ENCODE assay signal across 1 cellular context in genomic region chr5:43120720-43121564, GRCh38.
TF ChIP-seq lines count a peak whose summit lies in the region.

TSS of gene ZNF131 (plus strand) at chr5:43120914. CDS start at chr5:43122054, 1,140 bp downstream.

TF ChIP-seq in K562, 482 proteins besides CTCF, POLR2A, EP300 and RAD21 (continued from another document and continues in another):
- TF ChIP-seq NFIX (CRISPR knock-in tag; IDR thresholded peaks at IDR 0.05; ENCODE audit: low read depth) (no peak), PRDM10 (IDR thresholded peaks at IDR 0.05; ENCODE audit: partially characterized antibody) (peak; percentile 82), ZNF263 (CRISPR knock-in tag; IDR thresholded peaks at IDR 0.05; ENCODE audit: borderline replicate concordance) (no peak; the same call in 1 of the 2 replicates), MBD2 (IDR thresholded peaks at IDR 0.05; ENCODE audit: borderline replicate concordance, low read depth) (no peak; the same call in 1 of the 2 replicates), FOXP1 (CRISPR knock-in tag; IDR thresholded peaks at IDR 0.05) (peak; percentile 99), ZFX (CRISPR knock-in tag; IDR thresholded peaks at IDR 0.05) (peak; percentile 95), NFXL1 (CRISPR knock-in tag; IDR thresholded peaks at IDR 0.05) (no peak), ZNF384 (IDR thresholded peaks at IDR 0.05; ENCODE audit: low read depth, low read length) (no peak), ZC3H4 (CRISPR knock-in tag; IDR thresholded peaks at IDR 0.05; ENCODE audit: borderline replicate concordance) (peak; percentile 82), CTCFL (IDR thresholded peaks at IDR 0.05; ENCODE audit: borderline replicate concordance, insufficient read depth, low read depth, low read length, poor library complexity, severe bottlenecking) (no peak), ADNP (tag; IDR thresholded peaks at IDR 0.05) (no peak; the same call in 1 of the 2 replicates), ATF6 (CRISPR knock-in tag; IDR thresholded peaks at IDR 0.05) (peak; percentile 93; the same call in 1 of the 2 replicates), MEF2D (tag; conservative IDR thresholded peaks at IDR 0.05; ENCODE audit: low read depth) (no peak), ZNF583 (CRISPR knock-in tag; IDR thresholded peaks at IDR 0.05) (peak; percentile 83; the same call in 1 of the 2 replicates), YY1 (IDR thresholded peaks at IDR 0.05; ENCODE audit: borderline replicate concordance in 1 of 3, control insufficient read depth in 1 of 3, extremely low read depth in 1 of 3, insufficient read depth in 3 of 3, insufficient read length in 1 of 3, insufficient replicate concordance in 2 of 3, low read depth in 1 of 3, low read length in 2 of 3) (peak in 2 of 3 experiments; percentile 53 to 58), HES1 (IDR thresholded peaks at IDR 0.05; ENCODE audit: low read depth) (no peak), NR0B1 (IDR thresholded peaks at IDR 0.05; ENCODE audit: partially characterized antibody) (no peak), EHMT2 (IDR thresholded peaks at IDR 0.05) (no peak), E2F5 (CRISPR knock-in tag; IDR thresholded peaks at IDR 0.05) (peak; percentile 90; the same call in 1 of the 2 replicates), MYC (IDR thresholded peaks at IDR 0.05; ENCODE audit: low read depth, low read length) (peak; percentile 99), MYC (CRISPR knock-in tag; IDR thresholded peaks at IDR 0.05; ENCODE audit: borderline replicate concordance, low read depth) (no peak), ZNF217 (CRISPR knock-in tag; IDR thresholded peaks at IDR 0.05) (no peak), CBX2 (IDR thresholded peaks at IDR 0.05; ENCODE audit: insufficient read depth, low read length, poor library complexity, severe bottlenecking) (no peak), MLLT1 (IDR thresholded peaks at IDR 0.05) (0 out of 4 replicates have a peak, but pooled peaks of 1 of the 2 experiments have one; percentile 20), ZNF407 (IDR thresholded peaks at IDR 0.05; ENCODE audit: low read depth) (no peak), ZNF175 (CRISPR knock-in tag; IDR thresholded peaks at IDR 0.05; ENCODE audit: low read depth) (peak; percentile 77; the same call in 1 of the 2 replicates), BCL6 (CRISPR knock-in tag; IDR thresholded peaks at IDR 0.05) (peak; percentile 23; the same call in 1 of the 2 replicates), MAFK (IDR thresholded peaks at IDR 0.05; ENCODE audit: low read length) (no peak), ZNF134 (CRISPR knock-in tag; conservative IDR thresholded peaks at IDR 0.05) (no peak; the same call in 1 of the 2 replicates), NFATC3 (IDR thresholded peaks at IDR 0.05) (no peak), ZNF696 (CRISPR knock-in tag; conservative IDR thresholded peaks at IDR 0.05) (no peak), CREB3 (tag; conservative IDR thresholded peaks at IDR 0.05; ENCODE audit: low read depth) (peak; percentile 97), CHD2 (IDR thresholded peaks at IDR 0.05; ENCODE audit: low read depth, low read length) (no peak), SREBF1 (IDR thresholded peaks at IDR 0.05; ENCODE audit: borderline replicate concordance, low read depth, low read length) (no peak), E2F3 (CRISPR knock-in tag; IDR thresholded peaks at IDR 0.05) (peak; percentile 75), HNRNPL (IDR thresholded peaks at IDR 0.05; ENCODE audit: low read depth, low read length) (peak; percentile 93), PCBP2 (IDR thresholded peaks at IDR 0.05; ENCODE audit: low read depth, low read length, poor library complexity, severe bottlenecking) (no peak)
